ENCODE assay signal across 14 cellular contexts in genomic region chr14:24259282-24260025, GRCh38. TPM values are rescaled to one million over a fixed set of nuclear protein-coding genes. Genes with fewer than 3 reads are reported as not detected.
DNase-seq lines count a peak whose midpoint lies in the region; ATAC-seq, FAIRE-seq and TF ChIP-seq lines count a peak whose summit lies in the region.
"Had no signal": no experiment of that assay in that cellular context is flagged by ENCODE, and none has a peak within 500 bp of the region (broad histone marks: within the 10 kb centered on the region; RNA-seq: fewer than 3 reads in every experiment).

No MANE protein-coding gene starts in this region.

- no peak overlapping the region for H3K4me2 ChIP-seq in astrocyte (ENCODE audit: low read length)
- H3K4me2 ChIP-seq: BLaER1, PC-9 had no signal

- H3K4me3 ChIP-seq in astrocyte (ENCODE audit: insufficient read depth, low read depth, low read length), result no peak overlapping the region
- H3K4me3 ChIP-seq: BLaER1, PC-9 had no signal

- DNase-seq in EH (ENCODE audit: low read depth) (peak; percentile 73), astrocyte (ENCODE audit: low read depth) (peak; percentile 53), foreskin keratinocyte (peak in 1 of 2 donors; percentile 55), posterior vena cava (ENCODE audit: low spot score) (peak; percentile 72), GM19239 (ENCODE audit: insufficient read length, low spot score) (no peak), NCI-H146 (lab: John Stamatoyannopoulos, UW) (no peak), NCI-H1930 (lab: John Stamatoyannopoulos, UW) (no peak)
- DNase-seq in activated CD4-positive, alpha-beta memory T cell treated with anti-CD3 and anti-CD28 coated beads, Interleukin-2, amount 10 ng/mL, durations not matched to agents 7 days and 5 days, result no peak
- DNase-seq: activated CD4-positive, alpha-beta T cell treated with anti-CD3 and anti-CD28 coated beads, Interleukin-2, amount 10 ng/mL, durations not matched to agents 24 days and 14 days; H7; stimulated activated naive CD4-positive, alpha-beta T cell; T-helper 17 cell had no signal

- intact Hi-C loops in posterior vena cava (cut with DNase I), result loop anchor here in 1 of 2 donors (10.0 kb wide), 1 partner anchor 45 kb away; the partner anchor contains the start of gene CIDEB

- no peaks in the 10 kb centered on the region for H3K79me2 ChIP-seq in astrocyte (ENCODE audit: insufficient read depth, low read length)

- no peak for FAIRE-seq in astrocyte (lab: Jason Lieb, UNC)
- no peak for FAIRE-seq in GM19239 (lab: Jason Lieb, UNC)

- H3K9me3 Mint-ChIP-seq in astrocyte (ENCODE audit: unreplicated experiment), result no peaks in the 10 kb centered on the region
- no peaks in the 10 kb centered on the region for H3K9me3 Mint-ChIP-seq in activated CD4-positive, alpha-beta memory T cell treated with anti-CD3 and anti-CD28 coated beads, Interleukin-2, amount 10 ng/mL, durations not matched to agents 7 days and 5 days
- H3K9me3 Mint-ChIP-seq: activated CD4-positive, alpha-beta T cell treated with anti-CD3 and anti-CD28 coated beads, Interleukin-2, amount 10 ng/mL, durations not matched to agents 24 days and 14 days had no signal

- H3K27ac ChIP-seq in astrocyte (ENCODE audit: low read depth, low read length) (no peak overlapping the region), foreskin keratinocyte (no peak overlapping the region)
- H3K27ac ChIP-seq: BLaER1, PC-9 had no signal

- H3K4me1 ChIP-seq in astrocyte (ENCODE audit: insufficient read depth, low read length) (peaks cover 3% of the 10 kb centered on the region), foreskin keratinocyte (peaks cover 12% of the 10 kb centered on the region)
- H3K4me1 ChIP-seq: BLaER1 had no signal

- peaks cover 8% of the 10 kb centered on the region for H3K27me3 Mint-ChIP-seq in astrocyte (ENCODE audit: low read depth, unreplicated experiment)
- H3K27me3 Mint-ChIP-seq in activated CD4-positive, alpha-beta memory T cell treated with anti-CD3 and anti-CD28 coated beads, Interleukin-2, amount 10 ng/mL, durations not matched to agents 7 days and 5 days, result no peaks in the 10 kb centered on the region
- H3K27me3 Mint-ChIP-seq: activated CD4-positive, alpha-beta T cell treated with anti-CD3 and anti-CD28 coated beads, Interleukin-2, amount 10 ng/mL, durations not matched to agents 24 days and 14 days; T-helper 17 cell had no signal

- CTCF ChIA-PET in activated CD4-positive, alpha-beta memory T cell treated with anti-CD3 and anti-CD28 coated beads, Interleukin-2, amount 10 ng/mL, durations not matched to agents 7 days and 5 days (lab: Charles Lee), result no interaction called here

- H3K27me3 ChIP-seq in astrocyte (ENCODE audit: insufficient read depth, low read length) (no peaks in the 10 kb centered on the region), foreskin keratinocyte (no peaks in the 10 kb centered on the region)
- H3K27me3 ChIP-seq: BLaER1 had no signal

- no peaks in the 10 kb centered on the region for H3K36me3 ChIP-seq in astrocyte (ENCODE audit: insufficient read depth, low read length)

- no peak overlapping the region for H3K9ac ChIP-seq in astrocyte (ENCODE audit: low read length)
- H3K9ac ChIP-seq: BLaER1 had no signal

- H3K36me3 Mint-ChIP-seq in astrocyte (ENCODE audit: low read depth, unreplicated experiment), result peaks cover 17% of the 10 kb centered on the region
- peaks cover 9% of the 10 kb centered on the region for H3K36me3 Mint-ChIP-seq in activated CD4-positive, alpha-beta memory T cell treated with anti-CD3 and anti-CD28 coated beads, Interleukin-2, amount 10 ng/mL, durations not matched to agents 7 days and 5 days (ENCODE audit: low read depth)

- TF ChIP-seq CTCF in astrocyte (IDR thresholded peaks at IDR 0.05; ENCODE audit: insufficient read depth, low read depth, low read length) (no peak), foreskin keratinocyte (conservative IDR thresholded peaks at IDR 0.05) (no peak)

- H3K27ac Mint-ChIP-seq in astrocyte (ENCODE audit: unreplicated experiment), result no peak overlapping the region
- H3K27ac Mint-ChIP-seq in activated CD4-positive, alpha-beta memory T cell treated with anti-CD3 and anti-CD28 coated beads, Interleukin-2, amount 10 ng/mL, durations not matched to agents 7 days and 5 days, result no peak overlapping the region
- H3K27ac Mint-ChIP-seq: activated CD4-positive, alpha-beta T cell treated with anti-CD3 and anti-CD28 coated beads, Interleukin-2, amount 10 ng/mL, durations not matched to agents 24 days and 14 days; T-helper 17 cell had no signal

- POLR2A ChIA-PET in activated CD4-positive, alpha-beta memory T cell treated with anti-CD3 and anti-CD28 coated beads, Interleukin-2, amount 10 ng/mL, durations not matched to agents 7 days and 5 days (lab: Charles Lee), result interaction anchor here (1.5 kb wide), 1 partner anchor 45 kb away, joined by 3 read pairs; no protein-coding TSS in a partner anchor

- peak; percentile 7 for ATAC-seq in foreskin keratinocyte
- ATAC-seq: T-helper 17 cell had no signal

- no peaks in the 10 kb centered on the region for H3K9me3 ChIP-seq in astrocyte (ENCODE audit: insufficient read depth, low read depth, low read length)
- H3K9me3 ChIP-seq: BLaER1 had no signal

- peaks cover 5% of the 10 kb centered on the region for H3K4me1 Mint-ChIP-seq in astrocyte (ENCODE audit: low read depth, unreplicated experiment)
- H3K4me1 Mint-ChIP-seq in activated CD4-positive, alpha-beta memory T cell treated with anti-CD3 and anti-CD28 coated beads, Interleukin-2, amount 10 ng/mL, durations not matched to agents 7 days and 5 days, result no peaks in the 10 kb centered on the region
- H3K4me1 Mint-ChIP-seq: activated CD4-positive, alpha-beta T cell treated with anti-CD3 and anti-CD28 coated beads, Interleukin-2, amount 10 ng/mL, durations not matched to agents 24 days and 14 days had no signal

- no peak overlapping the region for H3K4me3 Mint-ChIP-seq in astrocyte (ENCODE audit: unreplicated experiment)
- no peak overlapping the region for H3K4me3 Mint-ChIP-seq in activated CD4-positive, alpha-beta memory T cell treated with anti-CD3 and anti-CD28 coated beads, Interleukin-2, amount 10 ng/mL, durations not matched to agents 7 days and 5 days
- H3K4me3 Mint-ChIP-seq: activated CD4-positive, alpha-beta T cell treated with anti-CD3 and anti-CD28 coated beads, Interleukin-2, amount 10 ng/mL, durations not matched to agents 24 days and 14 days; T-helper 17 cell had no signal

- peak overlapping the region; percentile 10 for H2AFZ ChIP-seq in astrocyte (ENCODE audit: low read depth, low read length)
- H2AFZ ChIP-seq: PC-9 had no signal

- no peaks in the 10 kb centered on the region for H4K20me1 ChIP-seq in astrocyte (ENCODE audit: insufficient read depth, low read length)
- H4K20me1 ChIP-seq: BLaER1 had no signal

RNA-seq across cellular contexts. Expression of gene TGM1, which starts 3.5 kb away (rescaled TPM):
- total RNA-seq in astrocyte (3.8 and 4.8 TPM in 2 replicates), foreskin keratinocyte (4.3 and 5.9 TPM in 2 replicates), posterior vena cava (1 to 10 TPM in 1 of 2 donors, under 1 TPM in 1; 0.14 to 1.7 TPM)
- polyA plus RNA-seq in foreskin keratinocyte, result 4.4 and 7.4 TPM in 2 replicates
- total RNA-seq in activated CD4-positive, alpha-beta memory T cell treated with anti-CD3 and anti-CD28 coated beads, Interleukin-2, amount 10 ng/mL, durations not matched to agents 7 days and 5 days, result 1 to 10 TPM; 4.0 to 4.4 TPM

RNA-seq across cellular contexts. Expression of gene RABGGTA, which starts 11.9 kb away (rescaled TPM):
- total RNA-seq in astrocyte (26.6 and 27.3 TPM in 2 replicates), foreskin keratinocyte (35.1 and 40.1 TPM in 2 replicates), posterior vena cava (10 to 100 TPM; 14.5 to 17.3 TPM)
- 34.1 and 37.7 TPM in 2 replicates for polyA plus RNA-seq in foreskin keratinocyte
- total RNA-seq in activated CD4-positive, alpha-beta memory T cell treated with anti-CD3 and anti-CD28 coated beads, Interleukin-2, amount 10 ng/mL, durations not matched to agents 7 days and 5 days, result 10 to 100 TPM; 40.2 to 41.0 TPM

RNA-seq across cellular contexts. Expression of gene TINF2, which starts 17.0 kb away (rescaled TPM):
- total RNA-seq in astrocyte (33.0 and 36.2 TPM in 2 replicates), foreskin keratinocyte (40.5 and 43.5 TPM in 2 replicates), posterior vena cava (10 to 100 TPM; 77.8 to 85.1 TPM)
- polyA plus RNA-seq in foreskin keratinocyte, result 36.7 and 38.7 TPM in 2 replicates
- total RNA-seq in activated CD4-positive, alpha-beta memory T cell treated with anti-CD3 and anti-CD28 coated beads, Interleukin-2, amount 10 ng/mL, durations not matched to agents 7 days and 5 days, result 100 to 1,000 TPM; 133 to 139 TPM

RNA-seq across cellular contexts. Expression of gene GMPR2, which starts 26.7 kb away (rescaled TPM):
- total RNA-seq in astrocyte (55.5 and 66.5 TPM in 2 replicates), foreskin keratinocyte (72.3 and 77.2 TPM in 2 replicates), posterior vena cava (10 to 100 TPM; 34.4 to 42.0 TPM)
- polyA plus RNA-seq in foreskin keratinocyte, result 59.1 and 71.7 TPM in 2 replicates
- 10 to 100 TPM; 78.1 to 90.3 TPM for total RNA-seq in activated CD4-positive, alpha-beta memory T cell treated with anti-CD3 and anti-CD28 coated beads, Interleukin-2, amount 10 ng/mL, durations not matched to agents 7 days and 5 days

RNA-seq across cellular contexts. Expression of gene NEDD8, which starts 27.3 kb away (rescaled TPM):
- 233 and 251 TPM in 2 replicates for total RNA-seq in astrocyte
- total RNA-seq in foreskin keratinocyte, result 441 and 445 TPM in 2 replicates
- 657 and 667 TPM in 2 replicates for polyA plus RNA-seq in foreskin keratinocyte
- total RNA-seq in posterior vena cava, result 100 to 1,000 TPM; 121 to 125 TPM
- total RNA-seq in activated CD4-positive, alpha-beta memory T cell treated with anti-CD3 and anti-CD28 coated beads, Interleukin-2, amount 10 ng/mL, durations not matched to agents 7 days and 5 days, result 100 to 1,000 TPM; 190 to 197 TPM

Comparison
In these comparisons a context has a peak if more than half of its experiments do, and no peak if none do; other contexts are left out.
1. DNase-seq: peak in EH (single experiment), astrocyte (single experiment) and posterior vena cava (single experiment); none in GM19239 (single experiment), NCI-H146 (single experiment), NCI-H1930 (0 of 2) and activated CD4-positive, alpha-beta memory T cell treated with anti-CD3 and anti-CD28 coated beads, Interleukin-2, amount 10 ng/mL, durations not matched to agents 7 days and 5 days (single experiment).